9 cellular contexts compared by ENCODE assay signal in genomic region chr11:124758355-124759267, GRCh38. TPM values are rescaled to one million over a fixed set of nuclear protein-coding genes. Genes with fewer than 3 reads are reported as not detected.
DNase-seq lines count a peak whose midpoint lies in the region; ATAC-seq and TF ChIP-seq lines count a peak whose summit lies in the region.
"Had no signal": no experiment of that assay in that cellular context is flagged by ENCODE, and none has a peak within 500 bp of the region (broad histone marks: within the 10 kb centered on the region; RNA-seq: fewer than 3 reads in every experiment).

No MANE protein-coding gene starts in this region.

- H3K4me3 ChIP-seq in GM12875 (ENCODE audit: low read depth, low read length): peak overlapping the region; percentile 68
- H3K4me3 ChIP-seq in PC-9: no peak overlapping the region

- H3K27me3 ChIP-seq in PC-9 (ENCODE audit: insufficient read depth, low read depth): no peaks in the 10 kb centered on the region

- H3K4me1 Mint-ChIP-seq in HFFc6 (ENCODE audit: low read depth): peaks cover 37% of the 10 kb centered on the region
- H3K4me1 Mint-ChIP-seq in activated B cell treated with CpG ODN at 0.5 μM for 24 hours: peaks cover 46% of the 10 kb centered on the region

- CTCF ChIA-PET in activated B cell treated with CpG ODN at 0.5 μM for 24 hours (lab: Charles Lee) (interaction anchor here (0.8 to 1.5 kb wide), 9 partner anchors 9 to 90 kb away, joined by 3 to 11 read pairs (median 3); no protein-coding TSS in a partner anchor), PC-9 (lab: Charles Lee) (no interaction called here)

- H2AFZ ChIP-seq in PC-9: no peak overlapping the region

- peak; percentile 41 for DNase-seq in HFFc6
- DNase-seq in NCI-H1105 (lab: John Stamatoyannopoulos, UW): peak; percentile 47
- peak; percentile 72 for DNase-seq in activated B cell treated with CpG ODN at 0.5 μM for 24 hours
- DNase-seq in cerebellar cortex (ENCODE audit: low spot score): peak; percentile 40
- peak; percentile 94 for DNase-seq in islet precursor cell
- peak; percentile 51 to 74 for DNase-seq in stimulated activated CD4-positive, alpha-beta T cell treated with anti-CD3 and anti-CD28 coated beads, Interleukin-15, amount 100 ng/mL, for 48 hours (ENCODE audit: low read depth in 2 of 2)
- no peak for DNase-seq in PC-9

- peaks cover 36% of the 10 kb centered on the region for H3K27me3 Mint-ChIP-seq in HFFc6 (ENCODE audit: insufficient read depth)
- peaks cover 2% of the 10 kb centered on the region for H3K27me3 Mint-ChIP-seq in activated B cell treated with CpG ODN at 0.5 μM for 24 hours

- no peaks in the 10 kb centered on the region for H3K9me3 Mint-ChIP-seq in HFFc6
- no peaks in the 10 kb centered on the region for H3K9me3 Mint-ChIP-seq in activated B cell treated with CpG ODN at 0.5 μM for 24 hours

- ATAC-seq in activated B cell treated with CpG ODN at 0.5 μM for 24 hours (ENCODE audit: low read depth): peak; percentile 67

- POLR2A ChIA-PET in activated B cell treated with CpG ODN at 0.5 μM for 24 hours (lab: Charles Lee) (interaction anchor here (0.8 to 2.3 kb wide), 7 partner anchors 10 to 87 kb away, joined by 3 to 11 read pairs (median 4); partner anchors contain the start of gene SPA17), PC-9 (lab: Charles Lee; ENCODE audit: unreplicated experiment) (no interaction called here)

- H3K4me1 ChIP-seq in PC-9 (replicated peaks; ENCODE audit: insufficient read depth): peaks cover 15% of the 10 kb centered on the region

- no peak overlapping the region for H3K27ac Mint-ChIP-seq in HFFc6
- peak overlapping the region; percentile 60 for H3K27ac Mint-ChIP-seq in activated B cell treated with CpG ODN at 0.5 μM for 24 hours

- H3K4me3 Mint-ChIP-seq in HFFc6 (peak overlapping the region; percentile 88), activated B cell treated with CpG ODN at 0.5 μM for 24 hours (peak overlapping the region; percentile 79)

- H3K27ac ChIP-seq in PC-9: no peak overlapping the region

- peaks cover 3% of the 10 kb centered on the region for H3F3A ChIP-seq in PC-9 (ENCODE audit: insufficient read depth, low read depth)

- TF ChIP-seq CTCF in GM12875 (IDR thresholded peaks at IDR 0.05; ENCODE audit: borderline replicate concordance, insufficient read depth, low read depth, low read length) (peak; percentile 86), HFFc6 (IDR thresholded peaks at IDR 0.05) (peak; percentile 81), activated B cell treated with CpG ODN at 0.5 μM for 24 hours (IDR thresholded peaks at IDR 0.05) (no peak), PC-9 (conservative IDR thresholded peaks at IDR 0.05) (no peak)

- no peaks in the 10 kb centered on the region for H3K9me2 ChIP-seq in PC-9 (ENCODE audit: insufficient read depth)

- H3K36me3 ChIP-seq in PC-9 (ENCODE audit: low read depth): no peaks in the 10 kb centered on the region

- no peaks in the 10 kb centered on the region for H4K20me1 ChIP-seq in PC-9 (ENCODE audit: insufficient read depth)

- no peak overlapping the region for H3K4me2 ChIP-seq in PC-9

- peaks cover 9% of the 10 kb centered on the region; the same call in 1 of the 2 replicates for H3K79me2 ChIP-seq in PC-9 (ENCODE audit: low read depth)

- intact Hi-C loops in activated B cell treated with CpG ODN at 0.5 μM for 24 hours (cut with micrococcal nuclease): no loop called here
- intact Hi-C loops in PC-9 (cut with micrococcal nuclease; ENCODE audit: unreplicated experiment): no loop called here

- no TSS peak for BruUV-seq in PC-9 (replicated peaks; lab: Mats Ljungman, UMichigan)

- H3K9me3 ChIP-seq in PC-9 (ENCODE audit: insufficient read depth, low read depth): no peaks in the 10 kb centered on the region

- H3K36me3 Mint-ChIP-seq in HFFc6 (ENCODE audit: low read depth) (no peaks in the 10 kb centered on the region), activated B cell treated with CpG ODN at 0.5 μM for 24 hours (ENCODE audit: low read depth) (peaks cover 5% of the 10 kb centered on the region)

RNA-seq across cellular contexts. Expression of gene ESAM, which starts 3.5 kb away (rescaled TPM):
- total RNA-seq in HFFc6 (2021; fragmentation: NEBNext Ultra II Directional; extraction: Animal tissue kit (Norgen Biotek cat#: 25700)): under 1 TPM in 3 of 6 experiments, not detected in 3; 0.11 to 0.14 (median 0.12) TPM
- total RNA-seq in activated B cell treated with CpG ODN at 0.5 μM for 24 hours (2.3 and 4.0 TPM in 2 replicates), PC-9 (2021) (13.5 and 15.3 TPM in 2 replicates)

RNA-seq across cellular contexts. Expression of gene VSIG2, which starts 6.6 kb away (rescaled TPM):
- under 1 TPM in 1 of 6 experiments, not detected in 5; 0.14 TPM for total RNA-seq in HFFc6 (2021; fragmentation: NEBNext Ultra II Directional; extraction: Animal tissue kit (Norgen Biotek cat#: 25700))
- total RNA-seq in activated B cell treated with CpG ODN at 0.5 μM for 24 hours (0.20 TPM in 2 replicates), PC-9 (2021) (12.4 and 13.6 TPM in 2 replicates)
- total RNA-seq: subcutaneous adipose tissue had no signal

RNA-seq across cellular contexts. Expression of gene NRGN, which starts 18.9 kb away (rescaled TPM):
- 1 to 10 TPM; 3.8 to 6.5 (median 5.4) TPM for total RNA-seq in HFFc6 (2021; fragmentation: NEBNext Ultra II Directional; extraction: Animal tissue kit (Norgen Biotek cat#: 25700))
- total RNA-seq in activated B cell treated with CpG ODN at 0.5 μM for 24 hours: 0.69 and 1.0 TPM in 2 replicates
- 6.8 and 10.2 TPM in 2 replicates for total RNA-seq in PC-9 (2021)

RNA-seq across cellular contexts. Expression of gene MSANTD2, which starts 41.6 kb away (rescaled TPM):
- 1 to 10 TPM; 4.4 to 7.1 (median 5.8) TPM for total RNA-seq in HFFc6 (2021; fragmentation: NEBNext Ultra II Directional; extraction: Animal tissue kit (Norgen Biotek cat#: 25700))
- total RNA-seq in activated B cell treated with CpG ODN at 0.5 μM for 24 hours (17.7 and 21.0 TPM in 2 replicates), PC-9 (2021) (16.9 and 18.1 TPM in 2 replicates)

Comparison
In these comparisons a context has a peak if more than half of its experiments do, and no peak if none do; other contexts are left out.
1. CTCF ChIP-seq: peak in GM12875 (single experiment) and HFFc6 (single experiment); none in activated B cell treated with CpG ODN at 0.5 μM for 24 hours (single experiment) and PC-9 (single experiment).
2. DNase-seq: peak in HFFc6 (single experiment), NCI-H1105 (single experiment), activated B cell treated with CpG ODN at 0.5 μM for 24 hours (single experiment), cerebellar cortex (single experiment), islet precursor cell (single experiment) and stimulated activated CD4-positive, alpha-beta T cell treated with anti-CD3 and anti-CD28 coated beads, Interleukin-15, amount 100 ng/mL, for 48 hours (2 of 2); none in PC-9 (0 of 2).
3. RNA of gene VSIG2, which starts 6.6 kb away (total RNA-seq): 12.4 to 13.6 TPM in PC-9; 0.20 TPM in activated B cell treated with CpG ODN at 0.5 μM for 24 hours and 0.14 TPM in HFFc6; every median in the first group is over 10 times any median in the second.